In genomic region chr19:18919895-18920204, GRCh38 we compare ENCODE assay signal across 8 cellular contexts. TPM values are rescaled to one million over a fixed set of nuclear protein-coding genes. Genes with fewer than 3 reads are reported as not detected.
A peak's percentile ranks its signal among the peaks of the same experiment; 100 is the strongest.
DNase-seq lines count a peak whose midpoint lies in the region; TF ChIP-seq lines count a peak whose summit lies in the region.

No MANE protein-coding gene starts in this region.

- no peaks in the 10 kb centered on the region for H3K9me3 ChIP-seq in CD8-positive, alpha-beta memory T cell (ENCODE audit: low read length)
- H3K9me3 ChIP-seq in NT2/D1 (ENCODE audit: insufficient read depth, low read length), result no peaks in the 10 kb centered on the region
- no peaks in the 10 kb centered on the region for H3K9me3 ChIP-seq in neutrophil

- H3K4me1 ChIP-seq in CD8-positive, alpha-beta memory T cell (ENCODE audit: insufficient read depth, low read length), result peaks cover 25% of the 10 kb centered on the region
- peaks cover 4% of the 10 kb centered on the region for H3K4me1 ChIP-seq in NT2/D1 (ENCODE audit: insufficient read depth, insufficient read length)
- peaks cover 25 to 29% of the 10 kb centered on the region in 2 experiments for H3K4me1 ChIP-seq in neutrophil (ENCODE audit: control insufficient read depth in 1 of 2, insufficient read depth in 1 of 2, low read depth in 1 of 2, low read length in 1 of 2)

- no peak for DNase-seq in CD8-positive, alpha-beta memory T cell
- DNase-seq in NT2/D1 (ENCODE audit: low read depth, low spot score), result no peak
- no peak for DNase-seq in endothelial cell (ENCODE audit: low spot score)
- no peak for DNase-seq in NCI-H1105 (lab: John Stamatoyannopoulos, UW)
- no peak for DNase-seq in NK-92 (lab: John Stamatoyannopoulos, UW; ENCODE audit: unreplicated experiment)
- no peak for DNase-seq in SKM-1 treated with dmso at 0.1 percent for 144 hours (lab: John Stamatoyannopoulos, UW; ENCODE audit: unreplicated experiment)
- no peak for DNase-seq in activated CD8-positive, alpha-beta memory T cell treated with anti-CD3 and anti-CD28 coated beads, Interleukin-2, amount 50 U/mL, for 48 hours

- POLR2A ChIA-PET in CD8-positive, alpha-beta memory T cell (lab: Charles Lee), result interaction anchor here (0.5 to 1.5 kb wide), 9 partner anchors 19 to 1060 kb away, joined by 3 to 12 read pairs (median 7); partner anchors contain the start of genes JUND, KXD1, REX1BD and RPL18A

- peaks cover 4 to 66% (median 5%) of the 10 kb centered on the region in 3 donors for H3K36me3 Mint-ChIP-seq in CD8-positive, alpha-beta memory T cell
- H3K36me3 Mint-ChIP-seq in endothelial cell (ENCODE audit: low read depth, unreplicated experiment), result peaks cover 31% of the 10 kb centered on the region

- H3K36me3 ChIP-seq in CD8-positive, alpha-beta memory T cell (ENCODE audit: insufficient read depth, low read length), result peaks cover 22% of the 10 kb centered on the region
- peaks cover 58% of the 10 kb centered on the region for H3K36me3 ChIP-seq in NT2/D1 (ENCODE audit: insufficient read depth, insufficient read length, low read length)
- H3K36me3 ChIP-seq in neutrophil, result peaks cover 49% of the 10 kb centered on the region

- H3K27ac ChIP-seq in CD8-positive, alpha-beta memory T cell (ENCODE audit: low read depth, low read length), result peak overlapping the region; percentile 84
- H3K27ac ChIP-seq in neutrophil, result peak overlapping the region; percentile 91

- H3K4me3 ChIP-seq in CD8-positive, alpha-beta memory T cell (ENCODE audit: low read length), result peak overlapping the region; percentile 94
- H3K4me3 ChIP-seq in NT2/D1 (ENCODE audit: insufficient read length, low read depth) (peak overlapping the region; percentile 94), neutrophil (ENCODE audit: low read depth in 1 of 2, low read length in 1 of 2) (peak overlapping the region; percentile 85 to 96)

- peak overlapping the region; percentile 92 for H3K9ac ChIP-seq in NT2/D1 (ENCODE audit: insufficient read length, low read depth)

- no peaks in the 10 kb centered on the region for H3K9me3 Mint-ChIP-seq in CD8-positive, alpha-beta memory T cell
- no peaks in the 10 kb centered on the region for H3K9me3 Mint-ChIP-seq in endothelial cell (ENCODE audit: unreplicated experiment)

- CTCF ChIA-PET in CD8-positive, alpha-beta memory T cell (lab: Charles Lee), result interaction anchor here (1.0 to 1.4 kb wide), 4 partner anchors 72 to 349 kb away, joined by 3 to 6 read pairs (median 4); no protein-coding TSS in a partner anchor

- H3K4me3 Mint-ChIP-seq in CD8-positive, alpha-beta memory T cell, result peak overlapping the region; percentile 85 to 97 (median 95)
- peak overlapping the region; percentile 98 for H3K4me3 Mint-ChIP-seq in endothelial cell (ENCODE audit: unreplicated experiment)

- H3K4me1 Mint-ChIP-seq in CD8-positive, alpha-beta memory T cell, result peaks cover 37 to 50% (median 43%) of the 10 kb centered on the region in 3 donors
- peaks cover 27% of the 10 kb centered on the region for H3K4me1 Mint-ChIP-seq in endothelial cell (ENCODE audit: unreplicated experiment)

- H3K27me3 Mint-ChIP-seq in CD8-positive, alpha-beta memory T cell, result no peaks in the 10 kb centered on the region
- peaks cover 32% of the 10 kb centered on the region for H3K27me3 Mint-ChIP-seq in endothelial cell (ENCODE audit: unreplicated experiment)

- no peaks in the 10 kb centered on the region for H3K27me3 ChIP-seq in CD8-positive, alpha-beta memory T cell (ENCODE audit: insufficient read depth, low read length, poor library complexity, severe bottlenecking)
- H3K27me3 ChIP-seq in NT2/D1 (ENCODE audit: insufficient read depth, insufficient read length) (no peaks in the 10 kb centered on the region), neutrophil (no peaks in the 10 kb centered on the region)

- TF ChIP-seq CTCF in endothelial cell (IDR thresholded peaks at IDR 0.05; ENCODE audit: unreplicated experiment), result no peak
- TF ChIP-seq CTCF in neutrophil (IDR thresholded peaks at IDR 0.05), result no peak

- peak overlapping the region; percentile 64 to 99 (median 96) for H3K27ac Mint-ChIP-seq in CD8-positive, alpha-beta memory T cell
- H3K27ac Mint-ChIP-seq in endothelial cell (ENCODE audit: unreplicated experiment), result peak overlapping the region; percentile 98

RNA-seq across cellular contexts. Expression of gene DDX49, which starts 0.3 kb away (rescaled TPM):
- 10 to 100 TPM; 92.5 to 95.1 TPM for total RNA-seq in CD8-positive, alpha-beta memory T cell
- 28.5 TPM for polyA plus RNA-seq in CD8-positive, alpha-beta memory T cell
- total RNA-seq in endothelial cell (ENCODE audit: unreplicated experiment), result 33.7 TPM

RNA-seq across cellular contexts. Expression of gene COPE, which starts 0.7 kb away (rescaled TPM):
- total RNA-seq in CD8-positive, alpha-beta memory T cell, result 100 to 1,000 TPM; 177 to 184 TPM
- 300 TPM for polyA plus RNA-seq in CD8-positive, alpha-beta memory T cell
- total RNA-seq in endothelial cell (ENCODE audit: unreplicated experiment), result 213 TPM

RNA-seq across cellular contexts. Expression of gene HOMER3, which starts 21.2 kb away (rescaled TPM):
- 1 to 10 TPM; 1.2 to 1.3 TPM for total RNA-seq in CD8-positive, alpha-beta memory T cell
- 0.58 TPM for polyA plus RNA-seq in CD8-positive, alpha-beta memory T cell
- total RNA-seq in endothelial cell (ENCODE audit: unreplicated experiment), result 222 TPM

RNA-seq across cellular contexts. Expression of gene CERS1, which starts 23.9 kb away (rescaled TPM):
- total RNA-seq in CD8-positive, alpha-beta memory T cell, result not detected
- polyA plus RNA-seq in CD8-positive, alpha-beta memory T cell, result not detected
- 15.7 TPM for total RNA-seq in endothelial cell (ENCODE audit: unreplicated experiment)

Comparison
In these comparisons a context has a peak if more than half of its experiments do, and no peak if none do; other contexts are left out.
1. RNA of gene HOMER3, which starts 21.2 kb away (total RNA-seq): 222 TPM in endothelial cell (single experiment); 1.2 to 1.3 TPM in CD8-positive, alpha-beta memory T cell; every median in the first group is over 10 times any median in the second.
2. Peak in every context shown above with its lines, with median percentiles within 50 percentile points of each other: H3K4me3 ChIP-seq.